9 cellular contexts compared by ENCODE assay signal in the genomic region with DNA sequence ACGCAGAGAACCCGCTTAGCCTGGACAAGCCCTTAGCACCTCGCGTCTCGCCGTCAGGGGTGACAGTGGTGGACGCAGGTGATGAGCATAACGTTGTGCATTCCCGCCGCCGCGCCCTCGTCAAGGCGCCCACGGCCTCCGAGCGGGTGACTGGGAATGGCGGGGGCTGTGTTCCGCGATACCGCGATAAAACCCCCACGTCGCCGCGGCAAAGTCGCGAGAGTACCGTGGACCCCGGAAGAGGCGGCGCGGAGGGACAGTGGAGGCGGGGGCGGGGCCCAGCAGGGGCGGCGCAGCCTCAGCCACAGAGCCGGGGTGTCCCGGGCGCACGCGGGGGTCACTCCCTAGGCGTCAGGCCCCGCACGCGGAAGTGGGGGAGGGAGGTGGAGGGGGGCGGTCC. TPM values are rescaled to one million over a fixed set of nuclear protein-coding genes. Genes with fewer than 3 reads are reported as not detected.
A peak's percentile ranks its signal among the peaks of the same experiment; 100 is the strongest.
DNase-seq lines count a peak whose midpoint lies in the region; ATAC-seq, FAIRE-seq and TF ChIP-seq lines count a peak whose summit lies in the region.
"Had no signal": no experiment of that assay in that cellular context is flagged by ENCODE, and none has a peak within 500 bp of the region (broad histone marks: within the 10 kb centered on the region; RNA-seq: fewer than 3 reads in every experiment).

No MANE protein-coding gene starts in this region.

- H4K20me1 ChIP-seq in GM12878 (ENCODE audit: control insufficient read depth, insufficient read depth): no peaks in the 10 kb centered on the region

- peak in 1 of 2 donors; percentile 51 for DNase-seq in breast epithelium (ENCODE audit: low spot score in 2 of 2)
- no peak for DNase-seq in MCF 10A (ENCODE audit: unreplicated experiment)
- no peak for DNase-seq in GM12878 (ENCODE audit: low read depth, low spot score)
- DNase-seq in lung (ENCODE audit: low spot score): no peak
- peak; percentile 26 to 48 for DNase-seq in stimulated activated CD8-positive, alpha-beta memory T cell treated with anti-CD3 and anti-CD28 coated beads, Interleukin-4, amount 100 ng/mL, for 4 hours (ENCODE audit: low read depth in 2 of 2, low spot score in 1 of 2)
- no peak for DNase-seq in NCI-H446 (lab: John Stamatoyannopoulos, UW)
- DNase-seq in type B pancreatic cell (ENCODE audit: extremely low spot score, unreplicated experiment): no peak

- H3K36me3 ChIP-seq in breast epithelium: no peaks in the 10 kb centered on the region
- no peaks in the 10 kb centered on the region for H3K36me3 ChIP-seq in GM12878 (ENCODE audit: control insufficient read depth in 2 of 2, insufficient read depth in 2 of 2, low read length in 1 of 2)
- no peaks in the 10 kb centered on the region for H3K36me3 ChIP-seq in lung (ENCODE audit: control insufficient read depth in 2 of 2, insufficient read depth in 2 of 2, low read length in 2 of 2)

- no peaks in the 10 kb centered on the region for H3K36me3 Mint-ChIP-seq in MCF 10A (ENCODE audit: insufficient read depth, unreplicated experiment)
- no peaks in the 10 kb centered on the region for H3K36me3 Mint-ChIP-seq in type B pancreatic cell

- CTCF ChIA-PET in MCF 10A (lab: Yijun Ruan, JAX) (no interaction called here), GM12878 (lab: Yijun Ruan, JAX) (no interaction called here)

- H3K4me1 ChIP-seq in breast epithelium: peaks cover 0 to 6% of the 10 kb centered on the region in 2 donors
- H3K4me1 ChIP-seq in GM12878 (ENCODE audit: control insufficient read depth, insufficient read depth, low read length): no peaks in the 10 kb centered on the region
- H3K4me1 ChIP-seq in lung (ENCODE audit: control insufficient read depth in 2 of 2, insufficient read depth in 2 of 2, low read length in 2 of 2): peaks cover 0 to 13% of the 10 kb centered on the region in 2 donors

- TF ChIP-seq EP300 in GM12878 (IDR thresholded peaks at IDR 0.05; ENCODE audit: borderline replicate concordance in 1 of 2, control insufficient read depth in 1 of 2, low read depth in 2 of 2, low read length in 2 of 2): no peak

- TF ChIP-seq RAD21 in GM12878 (IDR thresholded peaks at IDR 0.05; ENCODE audit: insufficient read depth, low read depth, low read length): no peak

- RAD21 ChIA-PET in GM12878 (lab: Charles Lee; ENCODE audit: unreplicated experiment): no interaction called here

- no peak overlapping the region for H2AFZ ChIP-seq in GM12878 (ENCODE audit: control insufficient read depth, low read depth, low read length)

- no peak overlapping the region for H3K4me2 ChIP-seq in GM12878 (ENCODE audit: control insufficient read depth, insufficient read depth)

- no peaks in the 10 kb centered on the region for H3K9me3 ChIP-seq in breast epithelium
- no peaks in the 10 kb centered on the region; the same call in 2 of the 3 replicates for H3K9me3 ChIP-seq in GM12878 (replicated peaks; ENCODE audit: control insufficient read depth, insufficient read depth, low read length)
- H3K9me3 ChIP-seq in lung (ENCODE audit: control insufficient read depth in 2 of 2, insufficient read depth in 1 of 2, low read length in 1 of 2): peaks cover 0 to 4% of the 10 kb centered on the region in 2 donors

- H3K4me1 Mint-ChIP-seq in MCF 10A (ENCODE audit: insufficient read depth, unreplicated experiment): no peaks in the 10 kb centered on the region
- peaks cover 4% of the 10 kb centered on the region for H3K4me1 Mint-ChIP-seq in type B pancreatic cell (ENCODE audit: unreplicated experiment)

- WGBS in GM12878 (ENCODE audit: insufficient coverage, insufficient replicate concordance, low lambda C conversion rate, missing lambda C conversion rate): 62% methylated on average over 44 of the region's 47 CpGs
- 14 to 31% methylated on average over 43 to 47 of the region's 47 CpGs for WGBS in lung, 2 donors

- no peaks in the 10 kb centered on the region for H3K27me3 ChIP-seq in breast epithelium
- no peaks in the 10 kb centered on the region for H3K27me3 ChIP-seq in GM12878 (replicated peaks in 1 of 2; ENCODE audit: control insufficient read depth in 2 of 2, insufficient read depth in 2 of 2, low read length in 1 of 2)
- no peaks in the 10 kb centered on the region for H3K27me3 ChIP-seq in lung (ENCODE audit: control insufficient read depth, insufficient read depth)

- H3K4me3 ChIP-seq in breast epithelium (peak overlapping the region; percentile 43 to 81 (median 69)), GM12878 (no peak overlapping the region), lung (peak overlapping the region; percentile 21)

- no peak overlapping the region for H3K27ac Mint-ChIP-seq in MCF 10A (ENCODE audit: low read depth, unreplicated experiment)
- no peak overlapping the region for H3K27ac Mint-ChIP-seq in type B pancreatic cell

- in situ Hi-C loops in GM12878 (cut with MboI): no loop called here

- SMC1A ChIA-PET in GM12878 (lab: Charles Lee; ENCODE audit: uncharacterized antibody, unreplicated experiment): no interaction called here

- no TSS peak for BruUV-seq in MCF 10A (replicated peaks; lab: Mats Ljungman, UMichigan)
- no TSS peak for BruUV-seq in GM12878 (replicated peaks; lab: Mats Ljungman, UMichigan)

- H3K9me3 Mint-ChIP-seq in MCF 10A (ENCODE audit: unreplicated experiment) (no peaks in the 10 kb centered on the region), type B pancreatic cell (peaks cover 9% of the 10 kb centered on the region)

- H3K9ac ChIP-seq in GM12878 (ENCODE audit: control insufficient read depth, insufficient read depth, low read length): no peak overlapping the region

- FAIRE-seq in GM12878 (lab: Jason Lieb, UNC): no peak

- TF ChIP-seq CTCF in breast epithelium (IDR thresholded peaks at IDR 0.05) (no peak), MCF 10A (IDR thresholded peaks at IDR 0.05; ENCODE audit: unreplicated experiment) (no peak), GM12878 (IDR thresholded peaks at IDR 0.05 in 2 of 3, conservative IDR thresholded peaks at IDR 0.05 in 1 of 3; ENCODE audit: control insufficient read depth in 2 of 3, extremely low read depth in 1 of 3, insufficient read depth in 1 of 3, low read depth in 3 of 3, low read length in 3 of 3) (no peak), lung (IDR thresholded peaks at IDR 0.05; ENCODE audit: control extremely low read depth, extremely low read depth) (no peak), type B pancreatic cell (conservative IDR thresholded peaks at IDR 0.05) (no peak)

- H3K27ac ChIP-seq in breast epithelium (peak overlapping the region; percentile 5 to 62), GM12878 (ENCODE audit: control insufficient read depth, insufficient read depth) (no peak overlapping the region), lung (ENCODE audit: low read depth in 1 of 2, low read length in 1 of 2) (no peak overlapping the region)

- intact Hi-C loops in breast epithelium (cut with DNase I; ENCODE audit: low total_unique reads): loop anchor here (5.0 kb wide), 1 partner anchor 418 kb away; no protein-coding TSS in a partner anchor
- intact Hi-C loops in MCF 10A (cut with micrococcal nuclease): no loop called here
- intact Hi-C loops in GM12878 (cut with micrococcal nuclease; ENCODE audit: unreplicated experiment): no loop called here

- H3K79me2 ChIP-seq in GM12878 (ENCODE audit: control insufficient read depth, insufficient read depth, low read length): no peaks in the 10 kb centered on the region

- no peak; the same call in 1 of the 3 replicates for ATAC-seq in GM12878
- ATAC-seq in lung (ENCODE audit: insufficient read depth, low FRiP score): no peak
- ATAC-seq in GM18873 (IDR thresholded peaks at IDR 0.05; ENCODE audit: low FRiP score, unreplicated experiment): no peak

- no peaks in the 10 kb centered on the region for H3K27me3 Mint-ChIP-seq in MCF 10A (ENCODE audit: insufficient read depth, unreplicated experiment)
- H3K27me3 Mint-ChIP-seq in type B pancreatic cell: no peaks in the 10 kb centered on the region

- TF ChIP-seq POLR2A in breast epithelium (IDR thresholded peaks at IDR 0.05): no peak
- no peak for TF ChIP-seq POLR2A in GM12878 (IDR thresholded peaks at IDR 0.05; ENCODE audit: low read depth, low read length)

- POLR2A ChIA-PET in MCF 10A (lab: Yijun Ruan, JAX): no interaction called here
- POLR2A ChIA-PET in GM12878 (lab: Charles Lee): no interaction called here

- H3K4me3 Mint-ChIP-seq in MCF 10A (ENCODE audit: unreplicated experiment) (no peak overlapping the region), type B pancreatic cell (no peak overlapping the region)

RNA-seq across cellular contexts. Expression of gene ZFYVE28, which starts 53.8 kb away (rescaled TPM):
- total RNA-seq in breast epithelium (10 to 100 TPM; 12.3 to 14.1 (median 13.9) TPM), MCF 10A (2022) (1.6 and 2.5 TPM in 2 replicates), GM12878 (2014; rRNA removed) (0.11 TPM in 2 replicates), GM12878 (2014; rRNA removed; fragmentation: Illumina TruSeq; extraction: Trizol) (0.05 and 0.22 TPM in 2 replicates), GM12878 (2021) (0.48 and 0.95 TPM in 2 replicates), lung (10 to 100 TPM in 1 of 2 donors, 1 to 10 TPM in 1; 8.3 to 10.3 TPM), type B pancreatic cell (ENCODE audit: low replicate concordance) (3.6 and 7.0 TPM in 2 replicates)
- total RNA-seq in GM12878 (2013; cell fraction: nucleolus; rRNA removed): 12.1 and 14.2 TPM in 2 replicates
- polyA plus RNA-seq in GM12878 (2011; ENCODE audit: low read depth): 0.25 TPM
- polyA plus RNA-seq in GM12878 (2011; rRNA removed) (1.4 and 1.9 TPM in 2 replicates), GM12878 (2014; fragmentation: Illumina TruSeq; extraction: Trizol) (0.14 and 0.24 TPM in 2 replicates), GM12878 (2014; fragmentation: Nextera tagmentation; extraction: Ambion mirVana) (under 1 TPM in 1 of 2 experiments, not detected in 1; 0.20 TPM), GM12878 (2014; rRNA removed) (0.19 and 0.32 TPM in 2 replicates), GM12878 (2016; fragmentation: Nextera tagmentation; extraction: Ambion mirVana) (under 1 TPM; 0.06 to 0.13 TPM), lung (1 to 10 TPM; 6.8 to 6.9 TPM)
- polyA plus RNA-seq in GM12878 (2011; cell fraction: cytosol; rRNA removed): 1.8 and 1.9 TPM in 2 replicates
- polyA plus RNA-seq in GM12878 (2011; cell fraction: nucleus; rRNA removed): 12.8 and 12.9 TPM in 2 replicates
- 0.41 and 0.66 TPM in 2 replicates for polyA plus RNA-seq in GM12878 (2012)
- 3.0 and 3.9 TPM in 2 replicates for polyA minus RNA-seq in GM12878 (2011; rRNA and poly(A)+ RNA removed)
- polyA minus RNA-seq in GM12878 (2011; cell fraction: cytosol; rRNA and poly(A)+ RNA removed): 0.53 and 1.9 TPM in 2 replicates
- polyA minus RNA-seq in GM12878 (2011; cell fraction: nucleus; rRNA and poly(A)+ RNA removed): 2.5 and 5.4 TPM in 2 replicates

RNA-seq across cellular contexts. Expression of gene CFAP99, which starts 54.1 kb away (rescaled TPM):
- total RNA-seq in breast epithelium (1 to 10 TPM in 1 of 3 donors, under 1 TPM in 1, not detected in 1; 0.15 to 2.0 TPM), MCF 10A (2022) (0.16 TPM in 1 of 2 replicates, not detected in the other), GM12878 (2014; rRNA removed) (not detected in 2 replicates), GM12878 (2014; rRNA removed; fragmentation: Illumina TruSeq; extraction: Trizol) (not detected in 2 replicates), GM12878 (2021) (not detected in 2 replicates), lung (10 to 100 TPM in 1 of 2 donors, 1 to 10 TPM in 1; 2.6 to 12.1 TPM), type B pancreatic cell (ENCODE audit: low replicate concordance) (0.43 and 1.1 TPM in 2 replicates)
- not detected in 2 replicates for total RNA-seq in GM12878 (2013; cell fraction: nucleolus; rRNA removed)
- not detected for polyA plus RNA-seq in GM12878 (2011; ENCODE audit: low read depth)
- polyA plus RNA-seq in GM12878 (2011; rRNA removed) (not detected in 2 replicates), GM12878 (2014; fragmentation: Illumina TruSeq; extraction: Trizol) (not detected in 2 replicates), GM12878 (2014; fragmentation: Nextera tagmentation; extraction: Ambion mirVana) (not detected), GM12878 (2014; rRNA removed) (not detected in 2 replicates), GM12878 (2016; fragmentation: Nextera tagmentation; extraction: Ambion mirVana) (not detected), lung (1 to 10 TPM; 2.1 TPM)
- 0.15 TPM in 1 of 2 replicates, not detected in the other for polyA plus RNA-seq in GM12878 (2011; cell fraction: cytosol; rRNA removed)
- polyA plus RNA-seq in GM12878 (2011; cell fraction: nucleus; rRNA removed): not detected in 2 replicates
- not detected in 2 replicates for polyA plus RNA-seq in GM12878 (2012)
- polyA minus RNA-seq in GM12878 (2011; rRNA and poly(A)+ RNA removed): not detected in 2 replicates
- not detected in 2 replicates for polyA minus RNA-seq in GM12878 (2011; cell fraction: cytosol; rRNA and poly(A)+ RNA removed)
- polyA minus RNA-seq in GM12878 (2011; cell fraction: nucleus; rRNA and poly(A)+ RNA removed): not detected in 2 replicates
- total RNA-seq: T-helper 2 cell treated with Interferon-gamma antibody and Interleukin-4, amounts not matched to agents 100 ng/mL and 5 ng/mL, for 36 hours had no signal

Comparison
In these comparisons a context has a peak if more than half of its experiments do, and no peak if none do; other contexts are left out.
1. DNase-seq: peak in stimulated activated CD8-positive, alpha-beta memory T cell treated with anti-CD3 and anti-CD28 coated beads, Interleukin-4, amount 100 ng/mL, for 4 hours (2 of 2); none in MCF 10A (single experiment), GM12878 (single experiment), lung (single experiment), NCI-H446 (0 of 2) and type B pancreatic cell (single experiment).
2. H3K27ac ChIP-seq: peak in breast epithelium (2 of 2); none in GM12878 (single experiment) and lung (0 of 2).